17 cellular contexts compared by ENCODE assay signal in the genomic region with DNA sequence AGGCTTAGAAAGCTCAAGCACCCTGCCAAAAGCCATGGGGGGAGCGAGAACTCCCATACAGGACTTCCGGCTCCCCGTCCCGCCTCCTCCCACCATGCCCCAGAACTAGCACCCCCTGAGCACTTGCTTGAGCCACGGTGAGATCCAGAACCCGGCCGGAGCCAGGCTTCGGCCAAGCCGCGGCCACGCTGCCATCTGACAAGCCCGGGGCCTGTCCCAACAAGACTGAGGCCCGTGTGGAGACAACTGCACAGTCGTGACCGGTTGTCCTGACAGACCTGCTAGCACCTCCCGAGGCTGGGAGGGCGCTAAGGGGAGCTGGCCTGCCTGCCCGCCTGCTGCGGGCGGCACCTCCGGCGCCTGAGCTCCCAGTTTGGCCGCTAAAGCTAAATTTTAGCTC.
"Had no signal": no experiment of that assay in that cellular context is flagged by ENCODE, and none has a peak within 500 bp of the region (broad histone marks: within the 10 kb centered on the region; RNA-seq: fewer than 3 reads in every experiment).

No MANE protein-coding gene starts in this region.

- ATAC-seq: left colon; naive thymus-derived CD8-positive, alpha-beta T cell; T-cell had no signal

- H3K36me3 ChIP-seq: right atrium auricular region, tibial nerve had no signal

- H3K27ac ChIP-seq: epithelial cell of prostate, right atrium auricular region, tibial nerve had no signal

- H3K4me3 ChIP-seq: right atrium auricular region, tibial nerve had no signal

- H3K4me1 ChIP-seq: right atrium auricular region, tibial nerve had no signal

- H3K9me3 ChIP-seq: right atrium auricular region, tibial nerve had no signal

- DNase-seq: activated CD4-positive, alpha-beta T cell treated with anti-CD3 and anti-CD28 coated beads for 4 hours; activated CD4-positive, alpha-beta T cell treated with anti-CD3 and anti-CD28 coated beads, Interleukin-2, amount 50 U/mL, for 4 hours; activated CD4-positive, CD25-positive, alpha-beta regulatory T cell; activated naive CD4-positive, alpha-beta T cell treated with Interleukin-2 at 50 U/mL for 16 hours; anterior cingulate cortex; dermis blood vessel endothelial cell; effector CD4-positive, alpha-beta T cell; glutamatergic neuron; left colon; naive thymus-derived CD8-positive, alpha-beta T cell; occipital lobe; stimulated activated CD4-positive, alpha-beta T cell treated with anti-CD3 and anti-CD28 coated beads, Interleukin-2, amount 100 ng/mL, for 48 hours; stimulated activated naive CD4-positive, alpha-beta T cell treated with Interleukin-2 at 50 U/mL for 16 hours had no signal

- H3K27me3 ChIP-seq: right atrium auricular region, tibial nerve had no signal
